ENCODE assay signal across 10 cellular contexts in the genomic region with DNA sequence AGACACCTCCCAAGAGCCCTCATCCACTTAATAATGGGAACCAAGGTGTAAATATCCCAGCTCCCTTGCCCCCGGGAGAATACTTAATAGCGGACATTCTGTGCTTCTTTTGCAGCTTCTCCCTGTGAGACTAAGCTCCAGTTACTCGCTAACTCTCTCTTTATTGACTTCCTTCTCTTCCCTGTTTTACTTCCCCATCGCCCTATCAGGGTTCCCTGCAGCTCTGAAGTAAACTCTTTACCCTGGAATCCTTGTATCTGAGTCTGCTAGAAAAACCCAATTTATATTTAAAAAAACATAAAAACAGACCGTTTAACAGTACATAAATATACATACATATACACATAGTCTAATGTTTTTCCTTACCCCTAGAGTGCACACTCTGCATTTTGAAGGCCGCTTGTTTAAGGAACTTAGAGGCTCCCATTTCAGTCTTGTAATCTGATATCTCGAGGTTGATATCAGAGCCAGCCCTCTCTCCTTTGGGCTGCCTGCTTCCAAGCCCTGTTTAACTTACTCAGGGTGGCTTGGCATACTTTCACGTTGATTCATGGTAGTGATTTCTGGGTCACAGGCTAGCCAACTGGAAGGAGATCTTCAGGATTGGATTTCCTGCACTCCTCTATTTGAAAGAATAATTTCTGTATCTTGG.
A peak's percentile ranks its signal among the peaks of the same experiment; 100 is the strongest.
DNase-seq lines count a peak whose midpoint lies in the region; ATAC-seq and TF ChIP-seq lines count a peak whose summit lies in the region.
"Had no signal": no experiment of that assay in that cellular context is flagged by ENCODE, and none has a peak within 500 bp of the region (broad histone marks: within the 10 kb centered on the region; RNA-seq: fewer than 3 reads in every experiment).

No MANE protein-coding gene starts in this region.

- 35 to 40% methylated on average over 8 of the region's 8 CpGs for WGBS in lung, 2 donors

- no peak for TF ChIP-seq CTCF in lung (IDR thresholded peaks at IDR 0.05; ENCODE audit: control extremely low read depth, extremely low read depth)

- H3K4me1 ChIP-seq in lung (ENCODE audit: control insufficient read depth in 2 of 2, insufficient read depth in 2 of 2, low read length in 2 of 2): peaks cover 0 to under 1% of the 10 kb centered on the region in 2 donors
- H3K4me1 ChIP-seq: vagina had no signal

- H3K9me3 ChIP-seq in lung (ENCODE audit: control insufficient read depth in 2 of 2, insufficient read depth in 1 of 2, low read length in 1 of 2): peaks cover 0 to 2% of the 10 kb centered on the region in 2 donors
- H3K9me3 ChIP-seq: vagina had no signal

- no peaks in the 10 kb centered on the region for H3K27me3 ChIP-seq in lung (ENCODE audit: control insufficient read depth, insufficient read depth)
- H3K27me3 ChIP-seq: vagina had no signal

- DNase-seq in AG08395 (ENCODE audit: low spot score): peak; percentile 72
- DNase-seq in HPDE6-E6E7 (ENCODE audit: extremely low spot score): peak; percentile 29
- DNase-seq in astrocyte of the hippocampus (ENCODE audit: low read depth, low spot score): peak; percentile 87
- no peak for DNase-seq in lung (ENCODE audit: low spot score)
- no peak for DNase-seq in SK-N-DZ (ENCODE audit: low spot score)
- no peak for DNase-seq in pons (ENCODE audit: low spot score)
- DNase-seq in stimulated activated CD4-positive, alpha-beta T cell treated with anti-CD3 and anti-CD28 coated beads, Interleukin-15, amount 100 ng/mL, for 24 hours: no peak
- DNase-seq: NCI-H1436 treated with DMSO at 0.1 percent for 48 hours had no signal

- ATAC-seq in lung (ENCODE audit: insufficient read depth, low FRiP score): peak; percentile 59
- no peak for ATAC-seq in HG03442 (IDR thresholded peaks at IDR 0.05; ENCODE audit: unreplicated experiment)

- H3K4me3 ChIP-seq in lung: no peak overlapping the region
- H3K4me3 ChIP-seq: vagina had no signal

- H3K36me3 ChIP-seq in lung (ENCODE audit: control insufficient read depth in 2 of 2, insufficient read depth in 2 of 2, low read length in 2 of 2): no peaks in the 10 kb centered on the region
- H3K36me3 ChIP-seq: vagina had no signal

- H3K27ac ChIP-seq in lung (ENCODE audit: low read depth in 1 of 2, low read length in 1 of 2): no peak overlapping the region
- H3K27ac ChIP-seq: vagina had no signal

Comparison
In these comparisons a context has a peak if more than half of its experiments do, and no peak if none do; other contexts are left out.
1. DNase-seq: peak in AG08395 (single experiment), HPDE6-E6E7 (single experiment) and astrocyte of the hippocampus (single experiment); none in lung (single experiment), SK-N-DZ (single experiment), pons (single experiment) and stimulated activated CD4-positive, alpha-beta T cell treated with anti-CD3 and anti-CD28 coated beads, Interleukin-15, amount 100 ng/mL, for 24 hours (single experiment).